Comparison of ENCODE assay signal across 1 cellular context in genomic region chr1:145111674-145112073, GRCh38. TPM values are rescaled to one million over a fixed set of nuclear protein-coding genes. Genes with fewer than 3 reads are reported as not detected.
"Had no signal": no experiment of that assay in that cellular context is flagged by ENCODE, and none has a peak within 500 bp of the region (broad histone marks: within the 10 kb centered on the region; RNA-seq: fewer than 3 reads in every experiment).

No MANE protein-coding gene starts in this region.

RNA-seq across cellular contexts. Expression of gene FAM72D, which starts 15.9 kb away (rescaled TPM):
- total RNA-seq: Right ventricle myocardium inferior had no signal
